Comparison of ENCODE assay signal across 2 cellular contexts in the genomic region with DNA sequence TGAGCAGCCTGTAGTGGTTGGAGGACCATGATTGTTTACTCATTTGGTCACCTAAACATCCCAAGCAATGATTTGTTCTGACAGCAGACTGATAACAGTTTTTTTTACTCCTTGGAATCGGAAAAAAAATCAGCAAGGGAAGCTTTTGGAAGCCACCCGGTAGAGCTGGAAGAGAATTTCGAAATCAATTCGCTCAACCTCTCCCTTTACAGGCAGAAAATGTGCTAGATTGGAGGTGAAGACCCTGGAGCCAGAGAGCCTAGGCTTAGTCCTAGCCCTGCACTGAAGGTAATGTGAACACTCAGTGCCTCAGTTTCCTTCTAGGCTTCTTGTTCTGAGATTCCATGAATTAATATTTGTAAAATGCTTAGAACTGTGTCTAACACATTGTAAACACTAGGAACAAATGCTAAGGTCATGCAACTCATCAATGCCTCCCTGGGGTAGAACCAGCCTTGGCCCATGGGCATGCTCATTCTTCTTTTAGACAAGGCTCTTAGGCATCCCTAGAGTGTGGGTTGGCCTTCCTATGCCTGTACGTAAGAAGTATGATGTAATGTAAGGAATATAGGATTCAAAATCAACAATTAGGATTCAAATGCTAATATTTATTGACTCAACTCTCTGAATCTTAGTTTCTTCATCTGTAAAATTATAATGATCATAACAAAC.
TF ChIP-seq lines count a peak whose summit lies in the region.

No MANE protein-coding gene starts in this region.

TF ChIP-seq in HepG2, 621 proteins besides CTCF, POLR2A, EP300 and RAD21:
- TF ChIP-seq SIN3A (IDR thresholded peaks at IDR 0.05; ENCODE audit: borderline replicate concordance, low read depth, low read length) (no peak), ATM (IDR thresholded peaks at IDR 0.05; ENCODE audit: borderline replicate concordance) (no peak), ZNF121 (CRISPR knock-in tag; IDR thresholded peaks at IDR 0.05) (no peak)

TF ChIP-seq in H1, 55 proteins besides CTCF, POLR2A, EP300 and RAD21:
- TF ChIP-seq FOSL1 (IDR thresholded peaks at IDR 0.05; ENCODE audit: insufficient read depth, low read depth, low read length) (no peak), ASH2L (IDR thresholded peaks at IDR 0.05; ENCODE audit: low read length) (no peak), TAF7 (optimal IDR thresholded peaks at IDR 0.05; ENCODE audit: borderline replicate concordance, low read depth, low read length) (no peak), SIRT6 (IDR thresholded peaks at IDR 0.05; ENCODE audit: low read length) (no peak), BACH1 (IDR thresholded peaks at IDR 0.05; ENCODE audit: low read length) (no peak)
